30 cellular contexts compared by ENCODE assay signal in genomic region chr3:52452570-52453221, GRCh38. TPM values are rescaled to one million over a fixed set of nuclear protein-coding genes. Genes with fewer than 3 reads are reported as not detected.
DNase-seq lines count a peak whose midpoint lies in the region; ATAC-seq and TF ChIP-seq lines count a peak whose summit lies in the region.
"Had no signal": no experiment of that assay in that cellular context is flagged by ENCODE, and none has a peak within 500 bp of the region (broad histone marks: within the 10 kb centered on the region; RNA-seq: fewer than 3 reads in every experiment).

No MANE protein-coding gene starts in this region.

- TF ChIP-seq CTCF in ascending aorta (IDR thresholded peaks at IDR 0.05) = no peak
- no peak for TF ChIP-seq CTCF in osteocyte (IDR thresholded peaks at IDR 0.05)

- H3K18ac ChIP-seq in mesenchymal stem cell (ENCODE audit: low read depth in 1 of 2, low read length in 2 of 2) = no peak overlapping the region

- H3K9me3 ChIP-seq in NT2/D1 (ENCODE audit: insufficient read depth, low read length) (no peaks in the 10 kb centered on the region), mesenchymal stem cell (ENCODE audit: control insufficient read depth, low read length) (no peaks in the 10 kb centered on the region), ascending aorta (no peaks in the 10 kb centered on the region)
- H3K9me3 ChIP-seq: breast epithelium, colonic mucosa, gastroesophageal sphincter, pancreas had no signal

- H3K27ac ChIP-seq in mesenchymal stem cell (ENCODE audit: low read length, poor library complexity, severe bottlenecking) = no peak overlapping the region
- H3K27ac ChIP-seq in ascending aorta = no peak overlapping the region
- H3K27ac ChIP-seq: colonic mucosa, gastroesophageal sphincter, GM23248, pancreas, SK-N-MC had no signal

- no peak for DNase-seq in NT2/D1 (ENCODE audit: low read depth, low spot score)
- peak; percentile 80 for DNase-seq in Right ventricle myocardium inferior (ENCODE audit: missing footprints)
- no peak for DNase-seq in mesenchymal stem cell
- no peak for DNase-seq in stimulated activated effector memory CD8-positive, alpha-beta T cell treated with anti-CD3 and anti-CD28 coated beads, Interleukin-12 subunit alpha, Interleukin-12 subunit beta, amount 100 ng/mL, for 72 hours (ENCODE audit: low spot score in 2 of 2)
- no peak for DNase-seq in stimulated activated CD4-positive, alpha-beta T cell treated with anti-CD3 and anti-CD28 coated beads, Interleukin-4, amount 100 ng/mL, for 1 hour
- no peak for DNase-seq in ascending aorta (ENCODE audit: low spot score in 2 of 2)
- DNase-seq in osteocyte (ENCODE audit: extremely low spot score, unreplicated experiment) = no peak
- no peak for DNase-seq in DMS 273 (lab: John Stamatoyannopoulos, UW; ENCODE audit: unreplicated experiment)
- DNase-seq: activated CD4-positive, alpha-beta T cell treated with anti-CD3 and anti-CD28 coated beads, Interleukin-2, amount 10 ng/mL, durations not matched to agents 24 days and 14 days; activated naive CD4-positive, alpha-beta T cell treated with anti-CD3 and anti-CD28 coated beads, Interleukin-2, amount 10 ng/mL, durations not matched to agents 7 days and 5 days; activated T-cell treated with anti-CD3 and anti-CD28 coated beads, Interleukin-2, amount 50 U/mL, for 48 hours; amniotic stem cell; colonic mucosa; DMS153; GM23248; islet precursor cell; NCI-H1048; NCI-H187; NCI-H2171 treated with DMSO at 0.1 percent for 48 hours; NCI-H524; stimulated activated CD4-positive, alpha-beta T cell treated with anti-CD3 and anti-CD28 coated beads, Interleukin-15, amount 100 ng/mL, for 24 hours; T-helper 2 cell; trophoblast cell had no signal

- H4K8ac ChIP-seq in mesenchymal stem cell (ENCODE audit: low read length) = no peak overlapping the region

- no peaks in the 10 kb centered on the region for H3K9me3 Mint-ChIP-seq in stimulated activated effector memory CD8-positive, alpha-beta T cell treated with anti-CD3 and anti-CD28 coated beads, Interleukin-12 subunit alpha, Interleukin-12 subunit beta, amount 100 ng/mL, for 72 hours
- no peaks in the 10 kb centered on the region for H3K9me3 Mint-ChIP-seq in osteocyte (ENCODE audit: unreplicated experiment)
- H3K9me3 Mint-ChIP-seq: activated CD4-positive, alpha-beta T cell treated with anti-CD3 and anti-CD28 coated beads, Interleukin-2, amount 10 ng/mL, durations not matched to agents 24 days and 14 days; activated naive CD4-positive, alpha-beta T cell treated with anti-CD3 and anti-CD28 coated beads, Interleukin-2, amount 10 ng/mL, durations not matched to agents 7 days and 5 days; CD8-positive, alpha-beta T cell had no signal

- ATAC-seq in Right ventricle myocardium inferior = peak; percentile 68
- ATAC-seq in stimulated activated effector memory CD8-positive, alpha-beta T cell treated with anti-CD3 and anti-CD28 coated beads, Interleukin-12 subunit alpha, Interleukin-12 subunit beta, amount 100 ng/mL, for 72 hours = no peak
- ATAC-seq: CD8-positive, alpha-beta T cell; gastroesophageal sphincter; pancreas; sciatic nerve had no signal

- H3K4ac ChIP-seq in mesenchymal stem cell (ENCODE audit: low read depth in 1 of 2, low read length in 2 of 2) = no peak overlapping the region

- H3K27me3 ChIP-seq in NT2/D1 (ENCODE audit: insufficient read depth, insufficient read length) (no peaks in the 10 kb centered on the region), mesenchymal stem cell (ENCODE audit: control insufficient read depth in 1 of 2, insufficient read depth in 1 of 2, low read length in 2 of 2) (no peaks in the 10 kb centered on the region), ascending aorta (no peaks in the 10 kb centered on the region)
- H3K27me3 ChIP-seq: breast epithelium, colonic mucosa, gastroesophageal sphincter, pancreas had no signal

- H2BK5ac ChIP-seq in mesenchymal stem cell (ENCODE audit: low read depth, low read length, poor library complexity, severe bottlenecking) = no peak overlapping the region

- H3K36me3 Mint-ChIP-seq in stimulated activated effector memory CD8-positive, alpha-beta T cell treated with anti-CD3 and anti-CD28 coated beads, Interleukin-12 subunit alpha, Interleukin-12 subunit beta, amount 100 ng/mL, for 72 hours = peaks cover 26% of the 10 kb centered on the region
- H3K36me3 Mint-ChIP-seq in osteocyte (ENCODE audit: unreplicated experiment) = peaks cover 5% of the 10 kb centered on the region

- H2BK12ac ChIP-seq in mesenchymal stem cell (ENCODE audit: low read length in 2 of 2) = no peak overlapping the region

- H3K27ac Mint-ChIP-seq in stimulated activated effector memory CD8-positive, alpha-beta T cell treated with anti-CD3 and anti-CD28 coated beads, Interleukin-12 subunit alpha, Interleukin-12 subunit beta, amount 100 ng/mL, for 72 hours = peak overlapping the region; percentile 99
- no peak overlapping the region for H3K27ac Mint-ChIP-seq in osteocyte (ENCODE audit: unreplicated experiment)

- no peak overlapping the region for H3K14ac ChIP-seq in mesenchymal stem cell (ENCODE audit: low read length in 2 of 2)

- H3K36me3 ChIP-seq in NT2/D1 (ENCODE audit: insufficient read depth, insufficient read length, low read length) (peaks cover 25% of the 10 kb centered on the region), mesenchymal stem cell (ENCODE audit: control insufficient read depth in 1 of 2, insufficient read depth in 2 of 2, low read depth in 1 of 2, low read length in 2 of 2) (peaks cover 2 to 5% of the 10 kb centered on the region in 2 experiments), ascending aorta (peaks cover 2 to 3% of the 10 kb centered on the region in 2 donors)
- H3K36me3 ChIP-seq: breast epithelium, colonic mucosa, pancreas had no signal

- H3K4me1 ChIP-seq in NT2/D1 (ENCODE audit: insufficient read depth, insufficient read length) (peaks cover 48% of the 10 kb centered on the region), mesenchymal stem cell (ENCODE audit: control insufficient read depth, insufficient read depth, low read depth, low read length) (peaks cover 33% of the 10 kb centered on the region), ascending aorta (peaks cover 12 to 14% of the 10 kb centered on the region in 2 donors)

- H2AFZ ChIP-seq in mesenchymal stem cell (ENCODE audit: low read depth, low read length) = no peak overlapping the region
- H2AFZ ChIP-seq: GM23248 had no signal

- no peak overlapping the region for H3K23ac ChIP-seq in mesenchymal stem cell (ENCODE audit: low read length in 2 of 2)

- intact Hi-C loops in Right ventricle myocardium inferior (cut with DNase I) = no loop called here
- intact Hi-C loops in ascending aorta (cut with DNase I) = loop anchor here (10.0 kb wide), 1 partner anchor 232 kb away; the partner anchor contains the start of genes GNL3 and PBRM1

- H2BK15ac ChIP-seq in mesenchymal stem cell (ENCODE audit: low read depth, poor library complexity, severe bottlenecking) = no peak overlapping the region

- H3K27me3 Mint-ChIP-seq in osteocyte (ENCODE audit: unreplicated experiment) = no peaks in the 10 kb centered on the region
- H3K27me3 Mint-ChIP-seq: activated CD4-positive, alpha-beta T cell treated with anti-CD3 and anti-CD28 coated beads, Interleukin-2, amount 10 ng/mL, durations not matched to agents 24 days and 14 days; activated naive CD4-positive, alpha-beta T cell treated with anti-CD3 and anti-CD28 coated beads, Interleukin-2, amount 10 ng/mL, durations not matched to agents 7 days and 5 days had no signal

- WGBS in mesenchymal stem cell = 86% methylated on average over 11 of the region's 11 CpGs

- H4K91ac ChIP-seq in mesenchymal stem cell (ENCODE audit: low read length) = no peak overlapping the region

- peak overlapping the region; percentile 29 for H2AK5ac ChIP-seq in mesenchymal stem cell (ENCODE audit: low read length, severe bottlenecking)

- H3K79me1 ChIP-seq in mesenchymal stem cell (replicated peaks; ENCODE audit: low read length, poor library complexity, severe bottlenecking) = no peaks in the 10 kb centered on the region

- no peak overlapping the region for H3K4me3 Mint-ChIP-seq in stimulated activated effector memory CD8-positive, alpha-beta T cell treated with anti-CD3 and anti-CD28 coated beads, Interleukin-12 subunit alpha, Interleukin-12 subunit beta, amount 100 ng/mL, for 72 hours
- H3K4me3 Mint-ChIP-seq in osteocyte (ENCODE audit: unreplicated experiment) = no peak overlapping the region
- H3K4me3 Mint-ChIP-seq: activated CD4-positive, alpha-beta T cell treated with anti-CD3 and anti-CD28 coated beads, Interleukin-2, amount 10 ng/mL, durations not matched to agents 24 days and 14 days had no signal

- H3K4me2 ChIP-seq in mesenchymal stem cell (ENCODE audit: low read length, poor library complexity, severe bottlenecking) = no peak overlapping the region

- no peak overlapping the region for H2BK120ac ChIP-seq in mesenchymal stem cell (ENCODE audit: low read depth, low read length)

- H3K9ac ChIP-seq in NT2/D1 (ENCODE audit: insufficient read length, low read depth) (peak overlapping the region; percentile 66), mesenchymal stem cell (ENCODE audit: low read length) (no peak overlapping the region)
- H3K9ac ChIP-seq: GM23248 had no signal

- H3K4me3 ChIP-seq in NT2/D1 (ENCODE audit: insufficient read length, low read depth) (no peak overlapping the region), mesenchymal stem cell (ENCODE audit: insufficient read depth in 1 of 2, low read depth in 1 of 2, low read length in 2 of 2) (no peak overlapping the region), ascending aorta (no peak overlapping the region)
- H3K4me3 ChIP-seq: breast epithelium, colonic mucosa, gastroesophageal sphincter, GM23248, pancreas, SK-N-MC had no signal

- peaks cover 37% of the 10 kb centered on the region for H3K4me1 Mint-ChIP-seq in stimulated activated effector memory CD8-positive, alpha-beta T cell treated with anti-CD3 and anti-CD28 coated beads, Interleukin-12 subunit alpha, Interleukin-12 subunit beta, amount 100 ng/mL, for 72 hours
- peaks cover 28% of the 10 kb centered on the region for H3K4me1 Mint-ChIP-seq in osteocyte (ENCODE audit: unreplicated experiment)

RNA-seq across cellular contexts. Expression of gene TNNC1, which starts 1.1 kb away (rescaled TPM):
- total RNA-seq in Right ventricle myocardium inferior (9,051 TPM), ascending aorta (68.6 TPM), osteocyte (0.60 TPM in 1 of 2 replicates, not detected in the other)
- polyA plus RNA-seq in mesenchymal stem cell (2013, experiment 1 of 2) = 0.86 TPM
- polyA plus RNA-seq in mesenchymal stem cell (2013, experiment 2 of 2) = 0.79 TPM
- total RNA-seq: GM23248, lung microvascular endothelial cell had no signal
- polyA plus RNA-seq: GM23248 had no signal

RNA-seq across cellular contexts. Expression of gene NISCH, which starts 2.7 kb away (rescaled TPM):
- total RNA-seq in Right ventricle myocardium inferior = 45.6 TPM
- polyA plus RNA-seq in mesenchymal stem cell (2013, experiment 1 of 2) = 55.5 TPM
- polyA plus RNA-seq in mesenchymal stem cell (2013, experiment 2 of 2) = 49.9 TPM
- total RNA-seq in ascending aorta = 58.3 TPM
- 130 and 138 TPM in 2 replicates for total RNA-seq in osteocyte

RNA-seq across cellular contexts. Expression of gene SEMA3G, which starts 7.8 kb away (rescaled TPM):
- total RNA-seq in Right ventricle myocardium inferior (12.3 TPM), ascending aorta (163 TPM), osteocyte (not detected in 2 replicates)
- polyA plus RNA-seq in mesenchymal stem cell (2013, experiment 1 of 2) = 0.08 TPM
- polyA plus RNA-seq in mesenchymal stem cell (2013, experiment 2 of 2) = 0.05 TPM
- total RNA-seq: GM23248 had no signal

RNA-seq across cellular contexts. Expression of gene PHF7, which starts 42.2 kb away (rescaled TPM):
- total RNA-seq in Right ventricle myocardium inferior (13.7 TPM), ascending aorta (not detected), osteocyte (6.5 and 7.8 TPM in 2 replicates)
- polyA plus RNA-seq in mesenchymal stem cell (2013, experiment 1 of 2) = 5.6 TPM
- 5.8 TPM for polyA plus RNA-seq in mesenchymal stem cell (2013, experiment 2 of 2)

RNA-seq across cellular contexts. Expression of gene STAB1, which starts 42.4 kb away (rescaled TPM):
- total RNA-seq in Right ventricle myocardium inferior = 88.1 TPM
- not detected for polyA plus RNA-seq in mesenchymal stem cell (2013, experiment 1 of 2)
- 0.04 TPM for polyA plus RNA-seq in mesenchymal stem cell (2013, experiment 2 of 2)
- total RNA-seq in ascending aorta = 363 TPM
- not detected in 2 replicates for total RNA-seq in osteocyte
- total RNA-seq: GM23248 had no signal
- polyA plus RNA-seq: GM23248 had no signal

Comparison
In these comparisons a context has a peak if more than half of its experiments do, and no peak if none do; other contexts are left out.
1. RNA of gene TNNC1, which starts 1.1 kb away (total RNA-seq): 9,051 TPM in Right ventricle myocardium inferior (single experiment); 68.6 TPM in ascending aorta (single experiment) and 0.60 TPM in osteocyte; every median in the first group is over 100 times any median in the second.
2. RNA of gene SEMA3G, which starts 7.8 kb away (total RNA-seq): 163 TPM in ascending aorta (single experiment) and 12.3 TPM in Right ventricle myocardium inferior (single experiment); not detected in osteocyte; every median in the first group is over 10 times any median in the second.